In the genomic region with DNA sequence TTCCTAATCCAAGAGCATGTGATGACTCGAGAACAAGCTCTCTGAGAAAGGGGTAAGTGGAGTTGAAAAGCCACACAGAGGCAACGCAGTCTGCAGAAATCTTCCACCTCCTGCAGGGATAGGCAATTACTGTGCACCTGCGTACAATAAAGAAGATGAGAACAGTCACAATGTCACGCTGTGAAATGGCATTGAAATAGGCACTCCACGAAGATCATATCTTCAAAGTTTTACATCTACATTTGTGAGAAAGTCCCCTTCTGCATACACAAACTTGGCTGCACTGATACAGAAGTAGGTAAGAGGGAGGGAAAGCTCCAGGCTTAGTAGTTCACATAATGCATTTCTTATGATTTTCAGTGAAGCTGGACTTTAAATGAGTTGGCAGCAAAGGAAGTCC, we compare ENCODE assay signal across 28 cellular contexts. TPM values are rescaled to one million over a fixed set of nuclear protein-coding genes. Genes with fewer than 3 reads are reported as not detected.
DNase-seq lines count a peak whose midpoint lies in the region; TF ChIP-seq lines count a peak whose summit lies in the region.
"Had no signal": no experiment of that assay in that cellular context is flagged by ENCODE, and none has a peak within 500 bp of the region (broad histone marks: within the 10 kb centered on the region; RNA-seq: fewer than 3 reads in every experiment).

No MANE protein-coding gene starts in this region.

- peak overlapping the region; percentile 13 for H3K4me2 ChIP-seq in neural cell (ENCODE audit: low read length)
- H3K4me2 ChIP-seq: hepatocyte, smooth muscle cell had no signal

- H3K9me3 ChIP-seq in neural cell (ENCODE audit: low read length) (no peaks in the 10 kb centered on the region), adrenal gland (replicated peaks in 1 of 3) (no peaks in the 10 kb centered on the region)
- H3K9me3 ChIP-seq: esophagus squamous epithelium, gastrocnemius medialis, left lung, upper lobe of right lung had no signal

- H3K27ac ChIP-seq in neural cell (ENCODE audit: low read length) (no peak overlapping the region), adrenal gland (no peak overlapping the region)
- H3K27ac ChIP-seq: cardiac muscle cell, esophagus squamous epithelium, gastrocnemius medialis, hepatocyte, left lung, upper lobe of right lung had no signal

- H3K9me2 ChIP-seq in neural cell (ENCODE audit: insufficient read depth, low read length) = no peaks in the 10 kb centered on the region

- H3K4me3 ChIP-seq in neural cell (ENCODE audit: low read length) = peak overlapping the region; percentile 19
- no peak overlapping the region for H3K4me3 ChIP-seq in adrenal gland
- no peak overlapping the region for H3K4me3 ChIP-seq in lower leg skin (ENCODE audit: low read depth, poor library complexity, severe bottlenecking)
- H3K4me3 ChIP-seq: cardiac muscle cell, esophagus squamous epithelium, gastrocnemius medialis, hepatocyte, left lung, smooth muscle cell, upper lobe of right lung had no signal

- H3F3A ChIP-seq in neural cell (ENCODE audit: insufficient read depth, low read length, poor library complexity, severe bottlenecking) = no peaks in the 10 kb centered on the region

- TF ChIP-seq RAD21 in neural cell (conservative IDR thresholded peaks at IDR 0.05) = no peak

- TF ChIP-seq EP300 in neural cell (conservative IDR thresholded peaks at IDR 0.05; ENCODE audit: poor library complexity, severe bottlenecking) = peak; percentile 43

- no peak overlapping the region for H2AFZ ChIP-seq in neural cell (ENCODE audit: low read depth, low read length)
- H2AFZ ChIP-seq: hepatocyte had no signal

- WGBS in adrenal gland, 4 donors = 90 to 97% (median 92%) methylated on average over 5 of the region's 5 CpGs
- WGBS in lower leg skin, 2 donors = 78 to 90% methylated on average over 5 of the region's 5 CpGs

- intact Hi-C loops in adrenal gland (cut with DNase I) = no loop called here
- intact Hi-C loops in lower leg skin (cut with DNase I; ENCODE audit: low total_unique reads) = no loop called here

- no peaks in the 10 kb centered on the region for H3K27me3 ChIP-seq in neural cell (ENCODE audit: insufficient read depth, low read depth, low read length)
- no peaks in the 10 kb centered on the region for H3K27me3 ChIP-seq in adrenal gland
- H3K27me3 ChIP-seq: cardiac muscle cell, esophagus squamous epithelium, gastrocnemius medialis, hepatocyte, left lung, upper lobe of right lung had no signal

- DNase-seq in NCI-H146 (lab: John Stamatoyannopoulos, UW) (peak; percentile 3), NCI-H146 treated with DMSO at 0.1 percent for 48 hours (lab: John Stamatoyannopoulos, UW; ENCODE audit: unreplicated experiment) (no peak), NCI-H1105 treated with DMSO at 0.1 percent for 48 hours (lab: John Stamatoyannopoulos, UW) (peak; percentile 48), NCI-H510A (lab: John Stamatoyannopoulos, UW) (peak; percentile 9), adrenal gland (no peak), lower leg skin (ENCODE audit: low spot score in 2 of 2) (no peak)
- DNase-seq in activated CD4-positive, alpha-beta T cell treated with anti-CD3 and anti-CD28 coated beads for 1 hour = no peak
- DNase-seq: 8988T; activated CD4-positive, alpha-beta T cell treated with anti-CD3 and anti-CD28 coated beads, Interleukin-2, amount 10 ng/mL, durations not matched to agents 24 days and 14 days; activated naive CD4-positive, alpha-beta T cell; activated T-cell treated with anti-CD3 and anti-CD28 coated beads, Interleukin-2, amount 50 U/mL, for 4 hours; DMS53; esophagus squamous epithelium; gastrocnemius medialis; GF-D8; GOT3; Kasumi-1; left lung; MV-4-11; naive B cell; stimulated activated CD4-positive, alpha-beta T cell treated with anti-CD3 and anti-CD28 coated beads, Interleukin-2, amount 100 ng/mL, for 24 hours; substantia nigra; T-helper 2 cell; upper lobe of right lung had no signal

- no peaks in the 10 kb centered on the region for H3K79me2 ChIP-seq in neural cell (replicated peaks; ENCODE audit: insufficient read depth, low read length)
- H3K79me2 ChIP-seq: hepatocyte had no signal

- no peak for TF ChIP-seq CTCF in neural cell (IDR thresholded peaks at IDR 0.05; ENCODE audit: poor library complexity, severe bottlenecking)
- no peak for TF ChIP-seq CTCF in adrenal gland (IDR thresholded peaks at IDR 0.05)
- TF ChIP-seq CTCF in lower leg skin (IDR thresholded peaks at IDR 0.05) = no peak

- no peak overlapping the region for H3K9ac ChIP-seq in neural cell (ENCODE audit: low read length)

- no peaks in the 10 kb centered on the region for H3K36me3 ChIP-seq in neural cell (ENCODE audit: insufficient read depth, low read length)
- no peaks in the 10 kb centered on the region for H3K36me3 ChIP-seq in adrenal gland (replicated peaks in 1 of 2)
- H3K36me3 ChIP-seq: cardiac muscle cell, gastrocnemius medialis had no signal

- TF ChIP-seq POLR2A in adrenal gland (IDR thresholded peaks at IDR 0.05) (no peak), lower leg skin (IDR thresholded peaks at IDR 0.05) (no peak)

- H4K20me1 ChIP-seq in neural cell (ENCODE audit: insufficient read depth) = no peaks in the 10 kb centered on the region

- H3K4me1 ChIP-seq in adrenal gland (replicated peaks in 1 of 2) = no peaks in the 10 kb centered on the region
- H3K4me1 ChIP-seq: esophagus squamous epithelium, gastrocnemius medialis, upper lobe of right lung had no signal

TF ChIP-seq in neural cell, 6 proteins besides CTCF, POLR2A, EP300 and RAD21:
- no peak for TF ChIP-seq TAF1 (IDR thresholded peaks at IDR 0.05; ENCODE audit: low read depth)
- TF ChIP-seq SMC3 (conservative IDR thresholded peaks at IDR 0.05; ENCODE audit: poor library complexity) = no peak
- peak; percentile 88 for TF ChIP-seq POLR2AphosphoS5 (IDR thresholded peaks at IDR 0.05)

RNA-seq across cellular contexts. Expression of gene DDX60L, which starts 27.1 kb away (rescaled TPM):
- polyA plus RNA-seq in neural cell (not detected in 2 replicates), adrenal gland (10 to 100 TPM in 2 of 3 donors, 1 to 10 TPM in 1; 6.2 to 24.6 (median 10.8) TPM)
- polyA minus RNA-seq in neural cell = not detected in 2 replicates
- total RNA-seq in adrenal gland (10 to 100 TPM in 6 of 8 donors, 1 to 10 TPM in 2; 6.7 to 27.6 (median 13.9) TPM), lower leg skin (1 to 10 TPM; 2.6 to 9.3 (median 4.4) TPM)

RNA-seq across cellular contexts. Expression of gene PALLD, which starts 43.7 kb away (rescaled TPM):
- polyA plus RNA-seq in neural cell (19.9 and 20.5 TPM in 2 replicates), adrenal gland (100 to 1,000 TPM in 1 of 3 donors, 10 to 100 TPM in 2; 30.3 to 133 (median 43.0) TPM)
- 32.1 and 44.6 TPM in 2 replicates for polyA minus RNA-seq in neural cell
- total RNA-seq in adrenal gland (100 to 1,000 TPM in 3 of 8 donors, 10 to 100 TPM in 5; 64.6 to 203 (median 92.5) TPM), lower leg skin (100 to 1,000 TPM in 1 of 4 donors, 10 to 100 TPM in 3; 46.1 to 103 (median 77.6) TPM)

Comparison
In these comparisons a context has a peak if more than half of its experiments do, and no peak if none do; other contexts are left out.
1. DNase-seq: peak in NCI-H146 (single experiment), NCI-H1105 treated with DMSO at 0.1 percent for 48 hours (single experiment) and NCI-H510A (single experiment); none in NCI-H146 treated with DMSO at 0.1 percent for 48 hours (single experiment), adrenal gland (0 of 7), activated CD4-positive, alpha-beta T cell treated with anti-CD3 and anti-CD28 coated beads for 1 hour (single experiment) and lower leg skin (0 of 2).